Comparison of ENCODE assay signal across 8 cellular contexts in the genomic region with DNA sequence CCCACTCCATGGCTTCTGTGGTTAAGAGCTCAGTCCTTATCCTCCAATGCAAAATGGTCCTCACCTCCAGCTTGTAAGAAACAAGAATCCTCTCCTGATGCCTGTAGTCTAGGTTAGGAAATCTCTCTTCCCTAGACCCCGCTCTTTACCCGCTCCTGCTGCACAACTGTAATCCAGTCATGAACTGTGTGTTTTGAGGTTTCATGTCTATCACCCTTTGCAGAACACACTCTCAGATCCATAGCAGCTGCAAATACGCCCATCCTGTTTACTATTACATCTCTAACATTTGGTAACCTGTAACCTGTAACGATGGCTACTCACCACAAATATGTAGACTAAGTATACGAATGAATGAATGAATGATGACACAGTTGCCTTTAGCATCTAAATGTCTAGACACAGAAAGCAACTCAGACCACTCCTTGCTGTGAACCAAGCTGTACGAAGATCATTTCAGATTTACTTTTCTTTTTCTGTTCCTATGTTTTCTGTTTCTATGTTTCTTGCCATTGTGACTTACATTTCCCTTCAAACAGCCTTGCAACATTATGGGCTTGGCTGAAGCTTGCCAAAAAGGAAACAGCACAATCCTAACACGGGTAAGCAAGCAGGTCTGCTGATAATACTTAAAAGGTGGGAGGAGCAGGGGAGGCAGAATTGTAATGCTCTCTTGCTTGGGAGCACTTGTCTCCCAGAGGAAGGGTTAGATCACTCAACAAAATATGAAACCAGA. TPM values are rescaled to one million over a fixed set of nuclear protein-coding genes. Genes with fewer than 3 reads are reported as not detected.
DNase-seq lines count a peak whose midpoint lies in the region; ATAC-seq and TF ChIP-seq lines count a peak whose summit lies in the region.

No MANE protein-coding gene starts in this region.

- H3K27me3 ChIP-seq in vagina, result no peaks in the 10 kb centered on the region

- DNase-seq in NCI-H748 (lab: John Stamatoyannopoulos, UW; ENCODE audit: unreplicated experiment), result peak; percentile 7
- DNase-seq in NCI-H748 treated with DMSO at 0.1 percent for 48 hours (lab: John Stamatoyannopoulos, UW), result no peak
- peak; percentile 27 for DNase-seq in RPMI7951 (ENCODE audit: low read depth)
- peak; percentile 55 for DNase-seq in kidney tubule cell (ENCODE audit: low spot score)
- no peak for DNase-seq in MV-4-11 (lab: John Stamatoyannopoulos, UW)
- no peak for DNase-seq in vagina (ENCODE audit: extremely low spot score in 2 of 2)
- DNase-seq in superior temporal gyrus (ENCODE audit: extremely low spot score), result no peak

- intact Hi-C loops in vagina (cut with DNase I), result no loop called here

- ATAC-seq in HG02759 (IDR thresholded peaks at IDR 0.05; ENCODE audit: unreplicated experiment), result peak; percentile 45

- H3K36me3 ChIP-seq in vagina, result no peaks in the 10 kb centered on the region

- H3K4me3 ChIP-seq in vagina, result no peak overlapping the region

- TF ChIP-seq POLR2A in vagina (IDR thresholded peaks at IDR 0.05), result no peak

- no peak overlapping the region for H3K27ac ChIP-seq in vagina

- H3K4me1 ChIP-seq in vagina, result peaks cover 23% of the 10 kb centered on the region

- H3K9me3 ChIP-seq in vagina, result no peaks in the 10 kb centered on the region

- no peak for TF ChIP-seq CTCF in vagina (IDR thresholded peaks at IDR 0.05)

RNA-seq across cellular contexts. Expression of a gene that starts 53.7 kb away (rescaled TPM):
- 4.6 and 6.1 TPM in 2 replicates for total RNA-seq in RPMI7951 (2014; rRNA removed; shearing (Covaris generic))
- 24.1 TPM for total RNA-seq in vagina

Comparison
In these comparisons a context has a peak if more than half of its experiments do, and no peak if none do; other contexts are left out.
1. DNase-seq: peak in NCI-H748 (single experiment), RPMI7951 (single experiment) and kidney tubule cell (single experiment); none in NCI-H748 treated with DMSO at 0.1 percent for 48 hours (single experiment), MV-4-11 (single experiment), vagina (0 of 2) and superior temporal gyrus (single experiment).